12 cellular contexts compared by ENCODE assay signal in the genomic region with DNA sequence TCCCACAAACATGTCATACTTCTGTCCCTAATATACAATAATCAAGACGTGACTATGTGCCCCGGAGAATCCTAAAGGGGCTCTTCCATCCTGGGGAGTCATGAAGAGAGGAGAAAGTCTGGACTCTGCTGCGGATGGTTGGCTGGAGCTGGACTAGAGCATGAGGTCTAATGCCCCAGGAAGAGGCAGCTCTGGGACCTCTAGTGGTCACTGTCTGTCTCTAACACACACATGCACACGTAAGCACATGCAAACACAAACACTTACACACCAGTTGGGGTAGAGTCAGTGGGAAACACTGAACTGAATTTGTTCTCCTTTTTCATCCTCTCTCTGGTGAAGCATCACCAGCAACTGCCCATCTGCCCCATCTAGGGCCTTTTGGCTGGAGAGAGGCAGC.
A peak's percentile ranks its signal among the peaks of the same experiment; 100 is the strongest.
DNase-seq lines count a peak whose midpoint lies in the region; ATAC-seq and TF ChIP-seq lines count a peak whose summit lies in the region.
"Had no signal": no experiment of that assay in that cellular context is flagged by ENCODE, and none has a peak within 500 bp of the region (broad histone marks: within the 10 kb centered on the region; RNA-seq: fewer than 3 reads in every experiment).

No MANE protein-coding gene starts in this region.

- no peak for TF ChIP-seq CTCF in GM20000 (IDR thresholded peaks at IDR 0.05; ENCODE audit: extremely low read depth, missing control alignments)
- TF ChIP-seq CTCF in RWPE2 (IDR thresholded peaks at IDR 0.05; ENCODE audit: poor library complexity, severe bottlenecking) = peak; percentile 23

- no peaks in the 10 kb centered on the region for H3K27me3 ChIP-seq in RWPE2 (ENCODE audit: insufficient read depth, poor library complexity, severe bottlenecking)
- H3K27me3 ChIP-seq: adrenal gland; BLaER1 treated with 17β-estradiol and CSF1 and Interleukin-3, amounts not matched to agents 10 nM and 100 nM had no signal

- H3K4me3 Mint-ChIP-seq in activated naive CD8-positive, alpha-beta T cell treated with anti-CD3 and anti-CD28 coated beads, Interleukin-2, amount 50 U/mL, for 24 hours = no peak overlapping the region
- H3K4me3 Mint-ChIP-seq: activated CD4-positive, alpha-beta T cell treated with anti-CD3 and anti-CD28 coated beads, Interleukin-2, amount 10 ng/mL, durations not matched to agents 7 days and 5 days had no signal

- no peak overlapping the region for H3K27ac Mint-ChIP-seq in activated naive CD8-positive, alpha-beta T cell treated with anti-CD3 and anti-CD28 coated beads, Interleukin-2, amount 50 U/mL, for 24 hours
- H3K27ac Mint-ChIP-seq: activated CD4-positive, alpha-beta T cell treated with anti-CD3 and anti-CD28 coated beads, Interleukin-2, amount 10 ng/mL, durations not matched to agents 7 days and 5 days had no signal

- DNase-seq in ACHN = peak; percentile 10
- peak; percentile 6 for DNase-seq in GM20000 (ENCODE audit: low spot score)
- no peak for DNase-seq in RWPE2 (ENCODE audit: low spot score)
- DNase-seq in iPS-NIHi7 (ENCODE audit: extremely low spot score) = peak; percentile 54
- no peak for DNase-seq in stimulated activated CD4-positive, alpha-beta T cell treated with anti-CD3 and anti-CD28 coated beads, Interleukin-15, amount 100 ng/mL, for 24 hours
- DNase-seq in activated naive CD8-positive, alpha-beta T cell treated with anti-CD3 and anti-CD28 coated beads, Interleukin-2, amount 50 U/mL, for 24 hours = no peak
- DNase-seq in NCI-H146 treated with DMSO at 0.1 percent for 48 hours (lab: John Stamatoyannopoulos, UW; ENCODE audit: unreplicated experiment) = no peak
- DNase-seq in activated CD8-positive, alpha-beta memory T cell treated with anti-CD3 and anti-CD28 coated beads, Interleukin-2, amount 50 U/mL, for 4 hours = no peak
- DNase-seq: activated CD4-positive, alpha-beta T cell treated with anti-CD3 and anti-CD28 coated beads, Interleukin-2, amount 10 ng/mL, durations not matched to agents 7 days and 5 days; mesenchymal stem cell had no signal

- H3K4me1 ChIP-seq in RWPE2 (ENCODE audit: insufficient read depth, poor library complexity, severe bottlenecking) = no peaks in the 10 kb centered on the region
- H3K4me1 ChIP-seq: adrenal gland had no signal

- H3K36me3 ChIP-seq in RWPE2 (ENCODE audit: low read depth) = no peaks in the 10 kb centered on the region
- H3K36me3 ChIP-seq: adrenal gland; BLaER1 treated with 17β-estradiol and CSF1 and Interleukin-3, amounts not matched to agents 10 nM and 100 nM had no signal

- H3K4me3 ChIP-seq in RWPE2 (ENCODE audit: severe bottlenecking) = no peak overlapping the region
- H3K4me3 ChIP-seq: adrenal gland; BLaER1 treated with 17β-estradiol and CSF1 and Interleukin-3, amounts not matched to agents 10 nM and 100 nM had no signal

- no peak for ATAC-seq in RWPE2 (ENCODE audit: low read depth)
- no peak for ATAC-seq in activated naive CD8-positive, alpha-beta T cell treated with anti-CD3 and anti-CD28 coated beads, Interleukin-2, amount 50 U/mL, for 24 hours

- H3K4me1 Mint-ChIP-seq in activated naive CD8-positive, alpha-beta T cell treated with anti-CD3 and anti-CD28 coated beads, Interleukin-2, amount 50 U/mL, for 24 hours = no peaks in the 10 kb centered on the region
- H3K4me1 Mint-ChIP-seq: activated CD4-positive, alpha-beta T cell treated with anti-CD3 and anti-CD28 coated beads, Interleukin-2, amount 10 ng/mL, durations not matched to agents 7 days and 5 days had no signal

- in situ Hi-C loops in ACHN (cut with HindIII; ENCODE audit: low pct_ligation_motif_present, low pct_unique_long_range_greater_than_20kb, low sequenced_read_pairs) = no loop called here

- H3K9me3 ChIP-seq in RWPE2 (ENCODE audit: severe bottlenecking) = peaks cover 3% of the 10 kb centered on the region
- H3K9me3 ChIP-seq: adrenal gland; BLaER1 treated with 17β-estradiol and CSF1 and Interleukin-3, amounts not matched to agents 10 nM and 100 nM had no signal

- no peaks in the 10 kb centered on the region for H3K36me3 Mint-ChIP-seq in activated naive CD8-positive, alpha-beta T cell treated with anti-CD3 and anti-CD28 coated beads, Interleukin-2, amount 50 U/mL, for 24 hours (ENCODE audit: low read depth)

- peaks cover 6% of the 10 kb centered on the region for H3K9me3 Mint-ChIP-seq in activated naive CD8-positive, alpha-beta T cell treated with anti-CD3 and anti-CD28 coated beads, Interleukin-2, amount 50 U/mL, for 24 hours
- H3K9me3 Mint-ChIP-seq: activated CD4-positive, alpha-beta T cell treated with anti-CD3 and anti-CD28 coated beads, Interleukin-2, amount 10 ng/mL, durations not matched to agents 7 days and 5 days had no signal

- no peak overlapping the region for H3K27ac ChIP-seq in RWPE2 (ENCODE audit: poor library complexity, severe bottlenecking)
- H3K27ac ChIP-seq: adrenal gland; BLaER1 treated with 17β-estradiol and CSF1 and Interleukin-3, amounts not matched to agents 10 nM and 100 nM had no signal

- no peaks in the 10 kb centered on the region for H3K27me3 Mint-ChIP-seq in activated naive CD8-positive, alpha-beta T cell treated with anti-CD3 and anti-CD28 coated beads, Interleukin-2, amount 50 U/mL, for 24 hours
- H3K27me3 Mint-ChIP-seq: activated CD4-positive, alpha-beta T cell treated with anti-CD3 and anti-CD28 coated beads, Interleukin-2, amount 10 ng/mL, durations not matched to agents 7 days and 5 days had no signal

Comparison
In these comparisons a context has a peak if more than half of its experiments do, and no peak if none do; other contexts are left out.
1. DNase-seq: peak in ACHN (single experiment), GM20000 (single experiment) and iPS-NIHi7 (single experiment); none in RWPE2 (single experiment), stimulated activated CD4-positive, alpha-beta T cell treated with anti-CD3 and anti-CD28 coated beads, Interleukin-15, amount 100 ng/mL, for 24 hours (single experiment), activated naive CD8-positive, alpha-beta T cell treated with anti-CD3 and anti-CD28 coated beads, Interleukin-2, amount 50 U/mL, for 24 hours (single experiment), NCI-H146 treated with DMSO at 0.1 percent for 48 hours (single experiment) and activated CD8-positive, alpha-beta memory T cell treated with anti-CD3 and anti-CD28 coated beads, Interleukin-2, amount 50 U/mL, for 4 hours (single experiment).